15 cellular contexts compared by ENCODE assay signal in genomic region chr1:31672988-31673387, GRCh38. TPM values are rescaled to one million over a fixed set of nuclear protein-coding genes. Genes with fewer than 3 reads are reported as not detected.
A peak's percentile ranks its signal among the peaks of the same experiment; 100 is the strongest.
DNase-seq lines count a peak whose midpoint lies in the region; ATAC-seq and TF ChIP-seq lines count a peak whose summit lies in the region.
"Had no signal": no experiment of that assay in that cellular context is flagged by ENCODE, and none has a peak within 500 bp of the region (broad histone marks: within the 10 kb centered on the region; RNA-seq: fewer than 3 reads in every experiment).

No MANE protein-coding gene starts in this region.

- CTCF ChIA-PET in HEK293 (lab: Yijun Ruan, JAX), result no interaction called here

- ATAC-seq in HG02623 (IDR thresholded peaks at IDR 0.05; ENCODE audit: unreplicated experiment), result no peak

- POLR2A ChIA-PET in HEK293 (lab: Yijun Ruan, JAX), result no interaction called here

- H3K36me3 ChIP-seq in HEK293 (ENCODE audit: control insufficient read depth in 2 of 2, insufficient read depth in 1 of 2, low read length in 2 of 2) (no peaks in the 10 kb centered on the region), SK-N-MC (ENCODE audit: insufficient read depth, low read length) (peaks cover 75% of the 10 kb centered on the region), right atrium auricular region (no peaks in the 10 kb centered on the region)

- TF ChIP-seq CTCF in HEK293 (tag by site-specific recombination; IDR thresholded peaks at IDR 0.05) (no peak), right atrium auricular region (IDR thresholded peaks at IDR 0.05) (no peak)

- H3K9me3 ChIP-seq in HEK293 (ENCODE audit: control insufficient read depth, insufficient read depth, low read depth, low read length) (no peaks in the 10 kb centered on the region), SK-N-MC (ENCODE audit: low read depth, low read length) (no peaks in the 10 kb centered on the region), right atrium auricular region (no peaks in the 10 kb centered on the region)
- H3K9me3 ChIP-seq: SJSA1, tibial nerve had no signal

- no peak overlapping the region for H3K27ac ChIP-seq in HEK293 (ENCODE audit: extremely low read depth, low read depth, low read length)
- 0 out of 2 replicates have a peak overlapping the region, but pooled peaks have one; percentile 19 for H3K27ac ChIP-seq in SK-N-MC
- peak overlapping the region; percentile 57 to 66 for H3K27ac ChIP-seq in right atrium auricular region
- H3K27ac ChIP-seq: GM23248, SJSA1 had no signal

- no peak overlapping the region for H3K9ac ChIP-seq in SK-N-MC (ENCODE audit: insufficient read length)
- H3K9ac ChIP-seq: GM23248 had no signal

- H3K27me3 ChIP-seq in right atrium auricular region, result no peaks in the 10 kb centered on the region
- H3K27me3 ChIP-seq: SJSA1, tibial nerve had no signal

- no peak for DNase-seq in SK-N-MC (ENCODE audit: low read depth, low spot score)
- no peak for DNase-seq in right atrium auricular region (ENCODE audit: low spot score)
- peak; percentile 36 for DNase-seq in skeletal muscle cell (ENCODE audit: low read depth)
- DNase-seq in activated T-cell treated with anti-CD3 and anti-CD28 coated beads, Interleukin-2, amount 50 U/mL, for 1 hour, result no peak
- DNase-seq in COR-L47 (lab: John Stamatoyannopoulos, UW), result no peak
- DNase-seq in effector CD4-positive, alpha-beta T cell, result no peak
- DNase-seq: activated CD4-positive, alpha-beta memory T cell treated with anti-CD3 and anti-CD28 coated beads for 36 hours; GM23248; kidney had no signal

- H3K4me3 ChIP-seq in HEK293 (ENCODE audit: low read depth, low read length) (no peak overlapping the region), SK-N-MC (no peak overlapping the region), right atrium auricular region (no peak overlapping the region), skeletal muscle cell (ENCODE audit: low read depth, low read length) (no peak overlapping the region)
- H3K4me3 ChIP-seq: GM23248, SJSA1, tibial nerve had no signal

- H3K4me1 ChIP-seq in HEK293 (ENCODE audit: control insufficient read depth, insufficient read depth, low read length) (peaks cover 5% of the 10 kb centered on the region), right atrium auricular region (peaks cover 0 to 79% of the 10 kb centered on the region in 2 donors)

TF ChIP-seq in HEK293, 187 proteins besides CTCF, POLR2A, EP300 and RAD21:
- TF ChIP-seq, protein P1, sequence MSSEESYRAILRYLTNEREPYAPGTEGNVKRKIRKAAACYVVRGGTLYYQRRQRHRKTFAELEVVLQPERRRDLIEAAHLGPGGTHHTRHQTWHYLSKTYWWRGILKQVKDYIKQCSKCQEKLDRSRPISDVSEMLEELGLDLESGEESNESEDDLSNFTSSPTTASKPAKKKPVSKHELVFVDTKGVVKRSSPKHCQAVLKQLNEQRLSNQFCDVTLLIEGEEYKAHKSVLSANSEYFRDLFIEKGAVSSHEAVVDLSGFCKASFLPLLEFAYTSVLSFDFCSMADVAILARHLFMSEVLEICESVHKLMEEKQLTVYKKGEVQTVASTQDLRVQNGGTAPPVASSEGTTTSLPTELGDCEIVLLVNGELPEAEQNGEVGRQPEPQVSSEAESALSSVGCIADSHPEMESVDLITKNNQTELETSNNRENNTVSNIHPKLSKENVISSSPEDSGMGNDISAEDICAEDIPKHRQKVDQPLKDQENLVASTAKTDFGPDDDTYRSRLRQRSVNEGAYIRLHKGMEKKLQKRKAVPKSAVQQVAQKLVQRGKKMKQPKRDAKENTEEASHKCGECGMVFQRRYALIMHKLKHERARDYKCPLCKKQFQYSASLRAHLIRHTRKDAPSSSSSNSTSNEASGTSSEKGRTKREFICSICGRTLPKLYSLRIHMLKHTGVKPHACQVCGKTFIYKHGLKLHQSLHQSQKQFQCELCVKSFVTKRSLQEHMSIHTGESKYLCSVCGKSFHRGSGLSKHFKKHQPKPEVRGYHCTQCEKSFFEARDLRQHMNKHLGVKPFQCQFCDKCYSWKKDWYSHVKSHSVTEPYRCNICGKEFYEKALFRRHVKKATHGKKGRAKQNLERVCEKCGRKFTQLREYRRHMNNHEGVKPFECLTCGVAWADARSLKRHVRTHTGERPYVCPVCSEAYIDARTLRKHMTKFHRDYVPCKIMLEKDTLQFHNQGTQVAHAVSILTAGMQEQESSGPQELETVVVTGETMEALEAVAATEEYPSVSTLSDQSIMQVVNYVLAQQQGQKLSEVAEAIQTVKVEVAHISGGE (tag by site-specific recombination; conservative IDR thresholded peaks at IDR 0.05; ENCODE audit: low read depth), result peak; percentile 55; the same call in 1 of the 2 replicates
- TF ChIP-seq ZFHX2 (tag by site-specific recombination; conservative IDR thresholded peaks at IDR 0.05), result peak; percentile 27; the same call in 1 of the 2 replicates
- TF ChIP-seq ZNF341 (tag by site-specific recombination; IDR thresholded peaks at IDR 0.05; ENCODE audit: low read depth), result peak; percentile 73
- TF ChIP-seq SETDB1 (IDR thresholded peaks at IDR 0.05; ENCODE audit: insufficient read length, low read length), result no peak

RNA-seq across cellular contexts. Expression of gene PEF1, which starts 28.3 kb away (rescaled TPM):
- total RNA-seq in right atrium auricular region, result 10 to 100 TPM; 42.9 to 66.8 TPM

RNA-seq across cellular contexts. Expression of gene COL16A1, which starts 30.8 kb away (rescaled TPM):
- 10 to 100 TPM; 31.2 to 34.4 TPM for total RNA-seq in right atrium auricular region

RNA-seq across cellular contexts. Expression of gene HCRTR1, which starts 55.5 kb away (rescaled TPM):
- total RNA-seq in right atrium auricular region, result under 1 TPM in 1 of 2 donors, not detected in 1; 0.43 TPM
- total RNA-seq: activated CD4-positive, alpha-beta memory T cell treated with anti-CD3 and anti-CD28 coated beads for 36 hours; GM23248; mucosa of gallbladder; posterior vena cava; SJSA1 had no signal
